In the genomic region with DNA sequence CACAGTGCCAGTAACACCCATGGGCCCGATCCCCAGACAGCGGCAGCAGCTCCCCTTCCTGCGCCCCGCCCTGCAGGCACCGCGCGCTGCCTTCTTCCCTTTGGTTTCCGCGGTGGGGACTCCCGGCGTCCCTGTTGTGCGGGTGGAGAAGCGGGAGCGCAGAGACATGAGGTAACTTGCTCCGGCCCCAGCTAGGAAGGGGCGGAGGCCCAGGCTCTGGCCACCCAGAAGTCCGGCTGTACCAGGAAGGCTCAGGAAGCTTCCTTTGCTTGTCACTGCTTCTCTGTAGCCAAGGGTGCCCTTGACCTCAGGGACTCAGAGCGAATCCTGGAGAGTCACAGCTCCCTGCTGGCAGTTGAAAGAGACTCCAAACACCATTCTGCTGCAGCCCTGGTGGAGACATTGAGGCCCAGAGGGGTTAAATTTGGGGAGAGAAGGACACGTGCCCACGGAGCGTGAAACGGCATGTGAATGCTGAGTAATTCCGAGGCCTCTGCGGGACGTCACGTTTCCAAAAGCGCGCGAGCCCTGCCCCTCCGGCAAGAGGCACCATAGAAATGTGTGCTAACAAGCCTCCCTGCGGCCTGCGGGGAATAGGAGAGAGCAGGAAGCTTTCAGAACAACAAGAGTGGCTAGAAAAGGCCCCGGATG, we compare ENCODE assay signal across 9 cellular contexts. TPM values are rescaled to one million over a fixed set of nuclear protein-coding genes. Genes with fewer than 3 reads are reported as not detected.
A peak's percentile ranks its signal among the peaks of the same experiment; 100 is the strongest.
DNase-seq lines count a peak whose midpoint lies in the region; ATAC-seq and TF ChIP-seq lines count a peak whose summit lies in the region.
"Had no signal": no experiment of that assay in that cellular context is flagged by ENCODE, and none has a peak within 500 bp of the region (broad histone marks: within the 10 kb centered on the region; RNA-seq: fewer than 3 reads in every experiment).

No MANE protein-coding gene starts in this region.

- no peak overlapping the region for H3K4me3 Mint-ChIP-seq in Caco-2 (ENCODE audit: unreplicated experiment)

- CTCF ChIA-PET in Caco-2 (lab: Charles Lee): no interaction called here

- DNase-seq in CD1c-positive myeloid dendritic cell (ENCODE audit: extremely low spot score) (peak; percentile 41), esophagus squamous epithelium (lab: John Stamatoyannopoulos, UW) (no peak), omental fat pad (ENCODE audit: low spot score) (no peak), T-helper 9 cell (no peak), Caco-2 (no peak)
- DNase-seq in activated CD4-positive, alpha-beta T cell treated with anti-CD3 and anti-CD28 coated beads for 48 hours: peak; percentile 73

- H3K27ac Mint-ChIP-seq in Caco-2 (ENCODE audit: unreplicated experiment): no peak overlapping the region

- H3K36me3 ChIP-seq in esophagus squamous epithelium (no peaks in the 10 kb centered on the region), Caco-2 (ENCODE audit: control insufficient read depth, insufficient read depth, low read length) (no peaks in the 10 kb centered on the region)

- no peaks in the 10 kb centered on the region for H3K36me3 Mint-ChIP-seq in Caco-2 (ENCODE audit: insufficient read depth, unreplicated experiment)

- peak overlapping the region; percentile 55 to 76 (median 68) for H3K27ac ChIP-seq in esophagus squamous epithelium
- H3K27ac ChIP-seq: VCaP had no signal

- 25 to 32% methylated on average over 1 to 19 of the region's 33 CpGs for WGBS in esophagus squamous epithelium, 2 donors

- H3K27me3 ChIP-seq in esophagus squamous epithelium (no peaks in the 10 kb centered on the region), Caco-2 (replicated peaks; ENCODE audit: control insufficient read depth, insufficient read depth, low read length) (no peaks in the 10 kb centered on the region)

- intact Hi-C loops in esophagus squamous epithelium (cut with DNase I): no loop called here
- intact Hi-C loops in Caco-2 (cut with micrococcal nuclease; ENCODE audit: unreplicated experiment): loop anchor here (10.0 kb wide), 1 partner anchor 512 kb away; no protein-coding TSS in a partner anchor

- POLR2A ChIA-PET in Caco-2 (lab: Charles Lee): no interaction called here

- ATAC-seq in omental fat pad (ENCODE audit: low FRiP score): peak; percentile 76
- no peak for ATAC-seq in HG02973 (IDR thresholded peaks at IDR 0.05; ENCODE audit: unreplicated experiment)
- ATAC-seq in HG02981 (IDR thresholded peaks at IDR 0.05; ENCODE audit: unreplicated experiment): no peak

- no peak for TF ChIP-seq POLR2A in esophagus squamous epithelium (IDR thresholded peaks at IDR 0.05)

- H3K9me3 Mint-ChIP-seq in Caco-2 (ENCODE audit: unreplicated experiment): no peaks in the 10 kb centered on the region

- H3K4me3 ChIP-seq in esophagus squamous epithelium (peak overlapping the region in 3 of 4 donors; percentile 33 to 48 (median 40)), Caco-2 (ENCODE audit: low read depth, low read length) (no peak overlapping the region)

- no peaks in the 10 kb centered on the region for H3K27me3 Mint-ChIP-seq in Caco-2 (ENCODE audit: insufficient read depth, unreplicated experiment)

- peak in 1 of 6 experiments; percentile 2 for TF ChIP-seq CTCF in esophagus squamous epithelium (IDR thresholded peaks at IDR 0.05)
- no peak for TF ChIP-seq CTCF in omental fat pad (IDR thresholded peaks at IDR 0.05)
- no peak for TF ChIP-seq CTCF in Caco-2 (IDR thresholded peaks at IDR 0.05; ENCODE audit: insufficient read depth in 1 of 2, low read depth in 1 of 2, low read length in 1 of 2, severe bottlenecking in 1 of 2, unreplicated experiment in 1 of 2)

- peaks cover 11 to 17% (median 12%) of the 10 kb centered on the region in 3 donors for H3K4me1 ChIP-seq in esophagus squamous epithelium
- H3K4me1 ChIP-seq in Caco-2: no peaks in the 10 kb centered on the region

- BruUV-seq in Caco-2 (replicated peaks; lab: Mats Ljungman, UMichigan): no TSS peak

- no peaks in the 10 kb centered on the region for H3K9me3 ChIP-seq in esophagus squamous epithelium
- no peaks in the 10 kb centered on the region for H3K9me3 ChIP-seq in Caco-2

- no peaks in the 10 kb centered on the region for H3K4me1 Mint-ChIP-seq in Caco-2 (ENCODE audit: low read depth, unreplicated experiment)

RNA-seq across cellular contexts. Expression of gene ADCY3, which starts 6.7 kb away (rescaled TPM):
- total RNA-seq in esophagus squamous epithelium (10 to 100 TPM; 14.8 to 48.3 (median 34.3) TPM), omental fat pad (100 to 1,000 TPM in 1 of 4 donors, 10 to 100 TPM in 3; 74.5 to 116 (median 95.1) TPM), Caco-2 (2022) (71.3 and 75.6 TPM in 2 replicates)

RNA-seq across cellular contexts. Expression of gene DNAJC27, which starts 45.0 kb away (rescaled TPM):
- total RNA-seq in esophagus squamous epithelium: 1 to 10 TPM; 2.1 to 4.6 (median 4.2) TPM
- 10 to 100 TPM in 2 of 4 donors, 1 to 10 TPM in 2; 7.2 to 21.8 (median 10.8) TPM for total RNA-seq in omental fat pad
- 5.1 and 6.1 TPM in 2 replicates for total RNA-seq in Caco-2 (2022)

Comparison
In these comparisons a context has a peak if more than half of its experiments do, and no peak if none do; other contexts are left out.
1. DNase-seq: peak in CD1c-positive myeloid dendritic cell (single experiment) and activated CD4-positive, alpha-beta T cell treated with anti-CD3 and anti-CD28 coated beads for 48 hours (single experiment); none in esophagus squamous epithelium (single experiment), omental fat pad (single experiment), T-helper 9 cell (single experiment) and Caco-2 (0 of 2).